Comparison of ENCODE assay signal across 22 cellular contexts in genomic region chr6:85920782-85921181, GRCh38.
DNase-seq lines count a peak whose midpoint lies in the region; ATAC-seq, FAIRE-seq and TF ChIP-seq lines count a peak whose summit lies in the region.
"Had no signal": no experiment of that assay in that cellular context is flagged by ENCODE, and none has a peak within 500 bp of the region (broad histone marks: within the 10 kb centered on the region; RNA-seq: fewer than 3 reads in every experiment).

No MANE protein-coding gene starts in this region.

- no peak overlapping the region for H3K4me3 ChIP-seq in HEK293 (ENCODE audit: low read depth, low read length)
- H3K4me3 ChIP-seq in bronchial epithelial cell (ENCODE audit: low read depth, low read length), result no peak overlapping the region
- H3K4me3 ChIP-seq in mesendoderm (ENCODE audit: low read length), result no peak overlapping the region
- H3K4me3 ChIP-seq: gastroesophageal sphincter had no signal

- peak; percentile 11 for DNase-seq in NCI-H1694 treated with DMSO at 0.1 percent for 48 hours (lab: John Stamatoyannopoulos, UW)
- DNase-seq in bronchial epithelial cell (ENCODE audit: low read depth), result peak; percentile 3
- DNase-seq in mesendoderm, result peak; percentile 81
- DNase-seq in NCI-H748 (lab: John Stamatoyannopoulos, UW; ENCODE audit: unreplicated experiment), result no peak
- DNase-seq in stimulated activated CD4-positive, alpha-beta T cell treated with anti-CD3 and anti-CD28 coated beads, Interleukin-4, amount 100 ng/mL, for 4 hours, result no peak
- DNase-seq: activated CD8-positive, alpha-beta T cell treated with anti-CD3 and anti-CD28 coated beads, Interleukin-2, amount 10 ng/mL, durations not matched to agents 7 days and 5 days; activated T-cell treated with anti-CD3 and anti-CD28 coated beads, Interleukin-2, amount 50 U/mL, for 72 hours; CD4-positive, alpha-beta T cell; H9; NCI-H1417 treated with DMSO at 0.1 percent for 48 hours; NCI-H446; SHP77 treated with DMSO at 0.1 percent for 48 hours; stimulated activated CD4-positive, alpha-beta T cell treated with anti-CD3 and anti-CD28 coated beads, Interleukin-1b, Interleukin-23, amount 100 ng/mL, for 48 hours; T-helper 1 cell had no signal

- no peak overlapping the region for H3K4me2 ChIP-seq in mesendoderm (ENCODE audit: low read length)
- H3K4me2 ChIP-seq: KMS-11 had no signal

- H3K9me3 ChIP-seq in HEK293 (ENCODE audit: control insufficient read depth, insufficient read depth, low read depth, low read length), result no peaks in the 10 kb centered on the region
- H3K9me3 ChIP-seq: gastroesophageal sphincter had no signal

- no peak overlapping the region for H4K8ac ChIP-seq in mesendoderm (ENCODE audit: low read depth, low read length)

- no peaks in the 10 kb centered on the region for H3K36me3 ChIP-seq in HEK293 (ENCODE audit: control insufficient read depth in 2 of 2, insufficient read depth in 1 of 2, low read length in 2 of 2)
- H3K36me3 ChIP-seq in bronchial epithelial cell (ENCODE audit: control insufficient read depth, insufficient read depth, low read length), result no peaks in the 10 kb centered on the region
- H3K36me3 ChIP-seq in mesendoderm (ENCODE audit: control insufficient read depth, insufficient read depth, low read length), result no peaks in the 10 kb centered on the region
- H3K36me3 ChIP-seq: gastroesophageal sphincter had no signal

- POLR2A ChIA-PET in HEK293 (lab: Yijun Ruan, JAX), result no interaction called here

- no peak overlapping the region for H3K4ac ChIP-seq in mesendoderm (ENCODE audit: low read depth, low read length)

- H2BK15ac ChIP-seq in mesendoderm (replicated peaks; ENCODE audit: low read depth), result no peak overlapping the region

- no CpG with 5 or more reads among the region's 1 CpG for WGBS in mesendoderm (ENCODE audit: extremely low coverage, insufficient coverage, low lambda C conversion rate)

- H4K5ac ChIP-seq in mesendoderm (ENCODE audit: low read length), result no peak overlapping the region

- no peak overlapping the region for H2BK5ac ChIP-seq in mesendoderm (ENCODE audit: low read length)

- H3K18ac ChIP-seq in mesendoderm (ENCODE audit: low read length), result no peak overlapping the region

- H3K56ac ChIP-seq in mesendoderm (ENCODE audit: low read length), result no peak overlapping the region

- no peaks in the 10 kb centered on the region for H3K79me2 ChIP-seq in mesendoderm (ENCODE audit: control insufficient read depth, insufficient read depth, low read length)

- no peak overlapping the region for H2AK5ac ChIP-seq in mesendoderm (ENCODE audit: low read length)

- no peak overlapping the region for H2BK120ac ChIP-seq in mesendoderm (ENCODE audit: low read depth, low read length)

- no peak for ATAC-seq in GM18502 (IDR thresholded peaks at IDR 0.05; ENCODE audit: poor library complexity, unreplicated experiment)
- ATAC-seq in HG03039 (IDR thresholded peaks at IDR 0.05; ENCODE audit: unreplicated experiment), result no peak
- ATAC-seq: activated CD8-positive, alpha-beta T cell treated with anti-CD3 and anti-CD28 coated beads, Interleukin-2, amount 10 ng/mL, durations not matched to agents 7 days and 5 days; activated naive CD4-positive, alpha-beta T cell treated with anti-CD3 and anti-CD28 coated beads, Interleukin-2, amount 50 U/mL, for 72 hours; activated T-cell treated with anti-CD3 and anti-CD28 coated beads, Interleukin-2, amount 50 U/mL, for 72 hours; gastroesophageal sphincter had no signal

- H3K23ac ChIP-seq in mesendoderm (ENCODE audit: low read length), result no peak overlapping the region

- H3K79me1 ChIP-seq in mesendoderm (ENCODE audit: low read length), result no peaks in the 10 kb centered on the region

- peak; percentile 80 for FAIRE-seq in bronchial epithelial cell (lab: Jason Lieb, UNC)
- FAIRE-seq: urothelium cell line had no signal

- CTCF ChIA-PET in HEK293 (lab: Yijun Ruan, JAX), result interaction anchor here (0.7 to 2.1 kb wide), 4 partner anchors 9 to 254 kb away, joined by 3 to 7 read pairs (median 4); no protein-coding TSS in a partner anchor

- no peaks in the 10 kb centered on the region for H3K4me1 ChIP-seq in HEK293 (ENCODE audit: control insufficient read depth, insufficient read depth, low read length)
- no peaks in the 10 kb centered on the region for H3K4me1 ChIP-seq in mesendoderm (ENCODE audit: control insufficient read depth, low read depth, low read length)

- no peak overlapping the region for H3K9ac ChIP-seq in mesendoderm (ENCODE audit: low read length)
- H3K9ac ChIP-seq: KMS-11 had no signal

- no peak overlapping the region for H3K27ac ChIP-seq in HEK293 (ENCODE audit: extremely low read depth, low read depth, low read length)
- H3K27ac ChIP-seq in mesendoderm (ENCODE audit: low read depth, low read length), result no peak overlapping the region
- H3K27ac ChIP-seq: epithelial cell of prostate, gastroesophageal sphincter, KMS-11 had no signal

- no peaks in the 10 kb centered on the region for H3K27me3 ChIP-seq in bronchial epithelial cell (ENCODE audit: control insufficient read depth, insufficient read depth, low read length)
- H3K27me3 ChIP-seq in mesendoderm (ENCODE audit: insufficient read depth, low read length, poor library complexity), result no peaks in the 10 kb centered on the region
- H3K27me3 ChIP-seq: gastroesophageal sphincter had no signal

- TF ChIP-seq CTCF in HEK293 (tag by site-specific recombination; IDR thresholded peaks at IDR 0.05) (no peak), bronchial epithelial cell (IDR thresholded peaks at IDR 0.05; ENCODE audit: insufficient read depth, low read length, severe bottlenecking) (no peak)

TF ChIP-seq in HEK293, 187 proteins besides CTCF, POLR2A, EP300 and RAD21:
- TF ChIP-seq TCF7L2 (IDR thresholded peaks at IDR 0.05; ENCODE audit: borderline replicate concordance, low read depth, low read length) (no peak), ZNF10 (tag by site-specific recombination; IDR thresholded peaks at IDR 0.05) (0 out of 2 replicates have a peak, but pooled peaks have one; percentile 23)

Comparison
In these comparisons a context has a peak if more than half of its experiments do, and no peak if none do; other contexts are left out.
1. DNase-seq: peak in NCI-H1694 treated with DMSO at 0.1 percent for 48 hours (single experiment), bronchial epithelial cell (single experiment) and mesendoderm (single experiment); none in NCI-H748 (single experiment) and stimulated activated CD4-positive, alpha-beta T cell treated with anti-CD3 and anti-CD28 coated beads, Interleukin-4, amount 100 ng/mL, for 4 hours (0 of 2).